8 cellular contexts compared by ENCODE assay signal in the genomic region with DNA sequence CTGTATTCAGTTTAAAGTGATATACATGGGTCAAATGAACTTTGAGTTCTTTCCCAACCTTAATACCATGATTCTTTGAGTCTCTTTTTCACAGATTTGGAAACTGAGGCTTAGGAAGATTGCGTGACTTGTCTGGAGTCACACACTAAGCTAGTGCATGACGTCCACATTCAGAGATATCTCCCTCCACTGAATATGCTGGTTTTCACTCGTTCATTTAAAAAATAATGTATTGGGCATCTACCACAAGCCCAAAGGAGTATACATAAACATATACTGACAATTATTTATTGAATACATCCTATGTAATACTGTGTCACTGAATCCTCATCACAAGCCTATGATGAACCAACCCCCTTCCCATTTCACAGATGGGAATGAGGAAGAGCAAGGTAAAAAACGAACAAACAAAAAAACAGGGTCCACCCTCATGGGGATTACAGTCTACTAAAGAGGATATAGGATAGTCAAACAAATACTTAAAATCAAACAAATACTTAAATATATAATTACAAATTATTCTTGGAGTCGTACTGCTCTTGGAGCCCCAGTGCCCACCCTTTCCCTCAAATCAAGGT. TPM values are rescaled to one million over a fixed set of nuclear protein-coding genes. Genes with fewer than 3 reads are reported as not detected.
DNase-seq lines count a peak whose midpoint lies in the region; ATAC-seq, FAIRE-seq and TF ChIP-seq lines count a peak whose summit lies in the region.

No MANE protein-coding gene starts in this region.

- no peak overlapping the region for H2AK5ac ChIP-seq in mesenchymal stem cell (ENCODE audit: low read length, severe bottlenecking)

- TF ChIP-seq EP300 in GM12878 (IDR thresholded peaks at IDR 0.05; ENCODE audit: borderline replicate concordance in 1 of 2, control insufficient read depth in 1 of 2, low read depth in 2 of 2, low read length in 2 of 2), result no peak

- H3K36me3 Mint-ChIP-seq in activated naive CD4-positive, alpha-beta T cell treated with anti-CD3 and anti-CD28 coated beads, Interleukin-2, amount 10 ng/mL, durations not matched to agents 7 days and 5 days, result peaks cover 10% of the 10 kb centered on the region
- H3K36me3 Mint-ChIP-seq in activated naive CD4-positive, alpha-beta T cell treated with anti-CD3 and anti-CD28 coated beads, Interleukin-2, amount 50 U/mL, for 72 hours, result peaks cover 15 to 18% of the 10 kb centered on the region in 2 donors
- H3K36me3 Mint-ChIP-seq in type B pancreatic cell, result peaks cover 6% of the 10 kb centered on the region

- POLR2A ChIA-PET in GM12878 (lab: Charles Lee), result interaction anchor here (0.6 to 1.4 kb wide), 3 partner anchors 7 to 169 kb away, joined by 3 to 7 read pairs (median 3); no protein-coding TSS in a partner anchor

- H3K36me3 ChIP-seq in GM12878 (ENCODE audit: control insufficient read depth in 2 of 2, insufficient read depth in 2 of 2, low read length in 1 of 2) (no peaks in the 10 kb centered on the region), mesenchymal stem cell (ENCODE audit: control insufficient read depth in 1 of 2, insufficient read depth in 2 of 2, low read depth in 1 of 2, low read length in 2 of 2) (peaks cover 0 to 5% of the 10 kb centered on the region in 2 experiments)

- peaks cover 40% of the 10 kb centered on the region for H3K79me2 ChIP-seq in GM12878 (ENCODE audit: control insufficient read depth, insufficient read depth, low read length)

- H3K4ac ChIP-seq in mesenchymal stem cell (ENCODE audit: low read depth in 1 of 2, low read length in 2 of 2), result no peak overlapping the region

- H3K9me3 ChIP-seq in GM12878 (replicated peaks; ENCODE audit: control insufficient read depth, insufficient read depth, low read length) (no peaks in the 10 kb centered on the region), mesenchymal stem cell (ENCODE audit: control insufficient read depth, low read length) (no peaks in the 10 kb centered on the region)

- H3K4me2 ChIP-seq in GM12878 (ENCODE audit: control insufficient read depth, insufficient read depth) (no peak overlapping the region; the same call in 1 of the 2 replicates), mesenchymal stem cell (ENCODE audit: low read length, poor library complexity, severe bottlenecking) (no peak overlapping the region)

- H3K27me3 ChIP-seq in GM12878 (replicated peaks in 1 of 2; ENCODE audit: control insufficient read depth in 2 of 2, insufficient read depth in 2 of 2, low read length in 1 of 2), result no peaks in the 10 kb centered on the region
- peaks cover 1 to 6% of the 10 kb centered on the region in 2 experiments for H3K27me3 ChIP-seq in mesenchymal stem cell (ENCODE audit: control insufficient read depth in 1 of 2, insufficient read depth in 1 of 2, low read length in 2 of 2)

- H4K91ac ChIP-seq in mesenchymal stem cell (ENCODE audit: low read length), result no peak overlapping the region

- no peak overlapping the region for H4K8ac ChIP-seq in mesenchymal stem cell (ENCODE audit: low read length)

- in situ Hi-C loops in GM12878 (cut with MboI), result no loop called here

- 32% methylated on average over 5 of the region's 5 CpGs for WGBS in GM12878 (ENCODE audit: insufficient coverage, insufficient replicate concordance, low lambda C conversion rate, missing lambda C conversion rate)
- WGBS in mesenchymal stem cell, result 61% methylated on average over 3 of the region's 5 CpGs

- intact Hi-C loops in GM12878 (cut with micrococcal nuclease; ENCODE audit: unreplicated experiment), result no loop called here

- CTCF ChIA-PET in activated naive CD4-positive, alpha-beta T cell treated with anti-CD3 and anti-CD28 coated beads, Interleukin-2, amount 10 ng/mL, durations not matched to agents 7 days and 5 days (lab: Charles Lee), result interaction anchor here (0.8 kb wide), 1 partner anchor 542 kb away, joined by 4 read pairs; no protein-coding TSS in a partner anchor
- CTCF ChIA-PET in GM12878 (lab: Yijun Ruan, JAX), result interaction anchor here (0.7 to 5.0 kb wide), 11 partner anchors 8 to 377 kb away, joined by 3 to 23 read pairs (median 4); no protein-coding TSS in a partner anchor

- H2BK5ac ChIP-seq in mesenchymal stem cell (ENCODE audit: low read depth, low read length, poor library complexity, severe bottlenecking), result no peak overlapping the region

- no peak overlapping the region; the same call in 1 of the 2 replicates for H3K9ac ChIP-seq in GM12878 (ENCODE audit: control insufficient read depth, insufficient read depth, low read length)
- peak overlapping the region; percentile 100 for H3K9ac ChIP-seq in mesenchymal stem cell (ENCODE audit: low read length)

- H3K14ac ChIP-seq in mesenchymal stem cell (ENCODE audit: low read length in 2 of 2), result no peak overlapping the region

- H3K27ac ChIP-seq in GM12878 (ENCODE audit: control insufficient read depth, insufficient read depth), result peak overlapping the region; percentile 97
- H3K27ac ChIP-seq in mesenchymal stem cell (ENCODE audit: low read length, poor library complexity, severe bottlenecking), result no peak overlapping the region

- no peak overlapping the region for H3K4me3 ChIP-seq in GM12878
- H3K4me3 ChIP-seq in mesenchymal stem cell (ENCODE audit: insufficient read depth in 1 of 2, low read depth in 1 of 2, low read length in 2 of 2), result peak overlapping the region in 1 of 2 experiments; percentile 99

- H2BK12ac ChIP-seq in mesenchymal stem cell (ENCODE audit: low read length in 2 of 2), result no peak overlapping the region

- H3K4me3 Mint-ChIP-seq in activated naive CD4-positive, alpha-beta T cell treated with anti-CD3 and anti-CD28 coated beads, Interleukin-2, amount 10 ng/mL, durations not matched to agents 7 days and 5 days, result peak overlapping the region; percentile 95
- peak overlapping the region; percentile 98 for H3K4me3 Mint-ChIP-seq in type B pancreatic cell

- peaks cover under 1% of the 10 kb centered on the region for H3K27me3 Mint-ChIP-seq in activated naive CD4-positive, alpha-beta T cell treated with anti-CD3 and anti-CD28 coated beads, Interleukin-2, amount 10 ng/mL, durations not matched to agents 7 days and 5 days
- H3K27me3 Mint-ChIP-seq in type B pancreatic cell, result peaks cover 11% of the 10 kb centered on the region

- H2BK120ac ChIP-seq in mesenchymal stem cell (ENCODE audit: low read depth, low read length), result no peak overlapping the region

- H3K9me3 Mint-ChIP-seq in activated naive CD4-positive, alpha-beta T cell treated with anti-CD3 and anti-CD28 coated beads, Interleukin-2, amount 10 ng/mL, durations not matched to agents 7 days and 5 days, result no peaks in the 10 kb centered on the region
- no peaks in the 10 kb centered on the region for H3K9me3 Mint-ChIP-seq in activated naive CD4-positive, alpha-beta T cell treated with anti-CD3 and anti-CD28 coated beads, Interleukin-2, amount 50 U/mL, for 72 hours
- H3K9me3 Mint-ChIP-seq in type B pancreatic cell, result no peaks in the 10 kb centered on the region

- RAD21 ChIA-PET in GM12878 (lab: Charles Lee; ENCODE audit: unreplicated experiment), result interaction anchor here (0.9 to 1.7 kb wide), 3 partner anchors 20 to 157 kb away, joined by 3 to 4 read pairs (median 4); partner anchors contain the start of gene PDRG1

- no TSS peak for BruUV-seq in GM12878 (replicated peaks; lab: Mats Ljungman, UMichigan)

- no peak for DNase-seq in activated naive CD4-positive, alpha-beta T cell treated with anti-CD3 and anti-CD28 coated beads, Interleukin-2, amount 10 ng/mL, durations not matched to agents 7 days and 5 days
- no peak for DNase-seq in activated naive CD4-positive, alpha-beta T cell treated with anti-CD3 and anti-CD28 coated beads, Interleukin-2, amount 50 U/mL, for 72 hours (ENCODE audit: low spot score in 2 of 2)
- DNase-seq in GM12878 (ENCODE audit: low read depth, low spot score), result no peak
- no peak for DNase-seq in mesenchymal stem cell
- DNase-seq in type B pancreatic cell (ENCODE audit: extremely low spot score, unreplicated experiment), result no peak
- no peak for DNase-seq in LoVo (ENCODE audit: low spot score)
- no peak for DNase-seq in cerebellar nuclear complex (lab: John Stamatoyannopoulos, UW)
- no peak for DNase-seq in hypothalamus (lab: John Stamatoyannopoulos, UW)

- H2BK15ac ChIP-seq in mesenchymal stem cell (ENCODE audit: low read depth, poor library complexity, severe bottlenecking), result no peak overlapping the region

- H2AFZ ChIP-seq in GM12878 (ENCODE audit: control insufficient read depth, low read depth, low read length) (peak overlapping the region; percentile 100), mesenchymal stem cell (ENCODE audit: low read depth, low read length) (no peak overlapping the region)

- H3K18ac ChIP-seq in mesenchymal stem cell (ENCODE audit: low read depth in 1 of 2, low read length in 2 of 2), result no peak overlapping the region

- TF ChIP-seq RAD21 in GM12878 (IDR thresholded peaks at IDR 0.05; ENCODE audit: insufficient read depth, low read depth, low read length), result no peak

- no peaks in the 10 kb centered on the region for H4K20me1 ChIP-seq in GM12878 (ENCODE audit: control insufficient read depth, insufficient read depth)

- H3K23ac ChIP-seq in mesenchymal stem cell (ENCODE audit: low read length in 2 of 2), result no peak overlapping the region

- H3K4me1 ChIP-seq in GM12878 (ENCODE audit: control insufficient read depth, insufficient read depth, low read length), result peaks cover 15% of the 10 kb centered on the region
- peaks cover 7% of the 10 kb centered on the region for H3K4me1 ChIP-seq in mesenchymal stem cell (ENCODE audit: control insufficient read depth, insufficient read depth, low read depth, low read length)

- FAIRE-seq in GM12878 (lab: Jason Lieb, UNC), result peak; percentile 52

- H3K79me1 ChIP-seq in mesenchymal stem cell (replicated peaks; ENCODE audit: low read length, poor library complexity, severe bottlenecking), result peaks cover 17% of the 10 kb centered on the region

- peaks cover 25% of the 10 kb centered on the region for H3K4me1 Mint-ChIP-seq in activated naive CD4-positive, alpha-beta T cell treated with anti-CD3 and anti-CD28 coated beads, Interleukin-2, amount 10 ng/mL, durations not matched to agents 7 days and 5 days
- peaks cover 28% of the 10 kb centered on the region for H3K4me1 Mint-ChIP-seq in type B pancreatic cell (ENCODE audit: unreplicated experiment)

- TF ChIP-seq POLR2A in GM12878 (IDR thresholded peaks at IDR 0.05; ENCODE audit: low read depth, low read length), result no peak

- H3K27ac Mint-ChIP-seq in activated naive CD4-positive, alpha-beta T cell treated with anti-CD3 and anti-CD28 coated beads, Interleukin-2, amount 10 ng/mL, durations not matched to agents 7 days and 5 days, result no peak overlapping the region
- peak overlapping the region in 1 of 2 donors; percentile 99 for H3K27ac Mint-ChIP-seq in activated naive CD4-positive, alpha-beta T cell treated with anti-CD3 and anti-CD28 coated beads, Interleukin-2, amount 50 U/mL, for 72 hours
- H3K27ac Mint-ChIP-seq in type B pancreatic cell, result peak overlapping the region; percentile 100

- SMC1A ChIA-PET in GM12878 (lab: Charles Lee; ENCODE audit: uncharacterized antibody, unreplicated experiment), result interaction anchor here (0.6 to 6.3 kb wide), 9 partner anchors 9 to 250 kb away, joined by 3 to 31 read pairs (median 3); no protein-coding TSS in a partner anchor

- ATAC-seq in activated naive CD4-positive, alpha-beta T cell treated with anti-CD3 and anti-CD28 coated beads, Interleukin-2, amount 50 U/mL, for 72 hours, result no peak
- no peak for ATAC-seq in GM12878

- TF ChIP-seq CTCF in GM12878 (IDR thresholded peaks at IDR 0.05 in 2 of 3, conservative IDR thresholded peaks at IDR 0.05 in 1 of 3; ENCODE audit: control insufficient read depth in 2 of 3, extremely low read depth in 1 of 3, insufficient read depth in 1 of 3, low read depth in 3 of 3, low read length in 3 of 3) (no peak), type B pancreatic cell (conservative IDR thresholded peaks at IDR 0.05) (no peak)

RNA-seq across cellular contexts. Expression of gene TM9SF4, which starts 0.6 kb away (rescaled TPM):
- total RNA-seq in activated naive CD4-positive, alpha-beta T cell treated with anti-CD3 and anti-CD28 coated beads, Interleukin-2, amount 50 U/mL, for 72 hours, result 10 to 100 TPM; 41.0 to 45.4 TPM
- 70.1 and 78.4 TPM in 2 replicates for total RNA-seq in GM12878 (2013; cell fraction: nucleolus; rRNA removed)
- 19.9 and 24.5 TPM in 2 replicates for total RNA-seq in GM12878 (2014; rRNA removed)
- total RNA-seq in GM12878 (2014; rRNA removed; fragmentation: Illumina TruSeq; extraction: Trizol), result 19.9 and 20.8 TPM in 2 replicates
- total RNA-seq in GM12878 (2021), result 29.5 and 33.6 TPM in 2 replicates
- polyA plus RNA-seq in GM12878 (2011; ENCODE audit: low read depth), result 26.2 TPM
- polyA plus RNA-seq in GM12878 (2011; rRNA removed), result 24.7 and 47.8 TPM in 2 replicates
- polyA plus RNA-seq in GM12878 (2011; cell fraction: cytosol; rRNA removed), result 47.6 and 48.4 TPM in 2 replicates
- 40.8 and 45.8 TPM in 2 replicates for polyA plus RNA-seq in GM12878 (2011; cell fraction: nucleus; rRNA removed)
- 31.9 and 33.8 TPM in 2 replicates for polyA plus RNA-seq in GM12878 (2012)
- polyA plus RNA-seq in GM12878 (2014; fragmentation: Illumina TruSeq; extraction: Trizol), result 32.0 and 34.9 TPM in 2 replicates
- 10 to 100 TPM in 1 of 2 experiments, 1 to 10 TPM in 1; 8.5 to 14.1 TPM for polyA plus RNA-seq in GM12878 (2014; fragmentation: Nextera tagmentation; extraction: Ambion mirVana)
- 27.8 and 28.6 TPM in 2 replicates for polyA plus RNA-seq in GM12878 (2014; rRNA removed)
- 10 to 100 TPM; 23.3 to 24.1 TPM for polyA plus RNA-seq in GM12878 (2016; fragmentation: Nextera tagmentation; extraction: Ambion mirVana)
- polyA minus RNA-seq in GM12878 (2011; rRNA and poly(A)+ RNA removed), result 50.8 and 58.1 TPM in 2 replicates
- polyA minus RNA-seq in GM12878 (2011; cell fraction: cytosol; rRNA and poly(A)+ RNA removed), result 17.9 and 21.0 TPM in 2 replicates
- polyA minus RNA-seq in GM12878 (2011; cell fraction: nucleus; rRNA and poly(A)+ RNA removed), result 37.1 and 50.0 TPM in 2 replicates
- polyA plus RNA-seq in mesenchymal stem cell (2013, experiment 1 of 2), result 84.0 TPM
- polyA plus RNA-seq in mesenchymal stem cell (2013, experiment 2 of 2), result 82.0 TPM
- total RNA-seq in type B pancreatic cell (ENCODE audit: low replicate concordance), result 99.4 and 108 TPM in 2 replicates

RNA-seq across cellular contexts. Expression of gene HCK, which starts 56.9 kb away (rescaled TPM):
- under 1 TPM in 1 of 2 donors, not detected in 1; 0.16 TPM for total RNA-seq in activated naive CD4-positive, alpha-beta T cell treated with anti-CD3 and anti-CD28 coated beads, Interleukin-2, amount 50 U/mL, for 72 hours
- total RNA-seq in GM12878 (2013; cell fraction: nucleolus; rRNA removed), result 123 and 135 TPM in 2 replicates
- 30.2 and 30.3 TPM in 2 replicates for total RNA-seq in GM12878 (2014; rRNA removed)
- 20.5 TPM in 2 replicates for total RNA-seq in GM12878 (2014; rRNA removed; fragmentation: Illumina TruSeq; extraction: Trizol)
- total RNA-seq in GM12878 (2021), result 20.1 and 21.0 TPM in 2 replicates
- polyA plus RNA-seq in GM12878 (2011; ENCODE audit: low read depth), result 19.6 TPM
- polyA plus RNA-seq in GM12878 (2011; rRNA removed), result 1.5 and 3.0 TPM in 2 replicates
- polyA plus RNA-seq in GM12878 (2011; cell fraction: cytosol; rRNA removed), result 2.9 and 3.0 TPM in 2 replicates
- 2.5 and 2.9 TPM in 2 replicates for polyA plus RNA-seq in GM12878 (2011; cell fraction: nucleus; rRNA removed)
- 31.1 and 39.4 TPM in 2 replicates for polyA plus RNA-seq in GM12878 (2012)
- 22.5 and 25.2 TPM in 2 replicates for polyA plus RNA-seq in GM12878 (2014; fragmentation: Illumina TruSeq; extraction: Trizol)
- 1 to 10 TPM; 1.3 to 2.1 TPM for polyA plus RNA-seq in GM12878 (2014; fragmentation: Nextera tagmentation; extraction: Ambion mirVana)
- polyA plus RNA-seq in GM12878 (2014; rRNA removed), result 25.0 and 26.7 TPM in 2 replicates
- polyA plus RNA-seq in GM12878 (2016; fragmentation: Nextera tagmentation; extraction: Ambion mirVana), result 10 to 100 TPM; 16.5 to 16.8 TPM
- 1.5 and 3.7 TPM in 2 replicates for polyA minus RNA-seq in GM12878 (2011; rRNA and poly(A)+ RNA removed)
- polyA minus RNA-seq in GM12878 (2011; cell fraction: cytosol; rRNA and poly(A)+ RNA removed), result not detected in 2 replicates
- 0.97 and 1.2 TPM in 2 replicates for polyA minus RNA-seq in GM12878 (2011; cell fraction: nucleus; rRNA and poly(A)+ RNA removed)
- not detected for polyA plus RNA-seq in mesenchymal stem cell (2013, experiment 1 of 2)
- 0.03 TPM for polyA plus RNA-seq in mesenchymal stem cell (2013, experiment 2 of 2)
- total RNA-seq in type B pancreatic cell (ENCODE audit: low replicate concordance), result not detected in 2 replicates

Comparison
In these comparisons a context has a peak if more than half of its experiments do, and no peak if none do; other contexts are left out.
1. RNA of gene HCK, which starts 56.9 kb away (total RNA-seq): 20.1 to 135 TPM in GM12878; 0.16 TPM in activated naive CD4-positive, alpha-beta T cell treated with anti-CD3 and anti-CD28 coated beads, Interleukin-2, amount 50 U/mL, for 72 hours and not detected in type B pancreatic cell; every median in the first group is over 10 times any median in the second.